1 cellular context compared by ENCODE assay signal in the genomic region with DNA sequence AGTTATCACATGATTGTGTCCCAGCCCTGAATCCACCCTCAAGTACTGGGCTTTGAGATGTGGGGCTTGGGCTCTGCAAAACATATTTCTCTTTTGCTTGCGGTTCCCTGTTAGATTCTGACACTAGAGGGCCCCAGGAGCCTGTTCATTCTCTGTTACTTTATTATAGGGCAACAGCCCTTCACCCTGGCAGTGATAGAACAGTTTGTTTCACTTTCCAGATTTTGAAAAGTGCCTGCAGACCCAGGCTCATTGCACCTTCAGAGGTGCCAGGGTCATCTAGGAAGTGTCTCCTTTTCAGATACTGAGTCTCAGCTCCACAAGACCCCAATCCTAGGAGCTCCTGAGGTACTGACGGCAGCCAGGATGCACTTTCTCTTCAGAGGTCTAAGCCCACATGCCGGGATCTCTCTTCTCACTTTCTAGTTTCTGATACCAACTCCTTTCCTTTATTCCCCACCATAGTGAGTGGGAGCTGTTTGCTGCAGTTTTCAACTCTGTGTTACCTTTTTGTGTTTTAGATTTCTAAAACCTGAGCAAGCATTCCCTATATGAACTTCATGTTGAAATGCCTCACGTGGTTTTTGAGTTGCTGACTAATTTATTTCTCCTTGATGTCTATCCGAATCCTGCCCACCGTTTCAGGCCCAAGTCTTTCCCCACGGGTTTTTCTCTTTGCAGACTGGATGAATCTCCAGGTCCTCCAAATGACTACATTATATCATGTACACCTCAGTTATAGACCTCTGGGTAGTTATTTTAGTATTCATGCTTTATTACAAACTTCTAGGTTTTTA.
TF ChIP-seq lines count a peak whose summit lies in the region.

No MANE protein-coding gene starts in this region.

TF ChIP-seq in K562, 482 proteins besides CTCF, POLR2A, EP300 and RAD21 (continued from another document):
- TF ChIP-seq, protein P1, sequence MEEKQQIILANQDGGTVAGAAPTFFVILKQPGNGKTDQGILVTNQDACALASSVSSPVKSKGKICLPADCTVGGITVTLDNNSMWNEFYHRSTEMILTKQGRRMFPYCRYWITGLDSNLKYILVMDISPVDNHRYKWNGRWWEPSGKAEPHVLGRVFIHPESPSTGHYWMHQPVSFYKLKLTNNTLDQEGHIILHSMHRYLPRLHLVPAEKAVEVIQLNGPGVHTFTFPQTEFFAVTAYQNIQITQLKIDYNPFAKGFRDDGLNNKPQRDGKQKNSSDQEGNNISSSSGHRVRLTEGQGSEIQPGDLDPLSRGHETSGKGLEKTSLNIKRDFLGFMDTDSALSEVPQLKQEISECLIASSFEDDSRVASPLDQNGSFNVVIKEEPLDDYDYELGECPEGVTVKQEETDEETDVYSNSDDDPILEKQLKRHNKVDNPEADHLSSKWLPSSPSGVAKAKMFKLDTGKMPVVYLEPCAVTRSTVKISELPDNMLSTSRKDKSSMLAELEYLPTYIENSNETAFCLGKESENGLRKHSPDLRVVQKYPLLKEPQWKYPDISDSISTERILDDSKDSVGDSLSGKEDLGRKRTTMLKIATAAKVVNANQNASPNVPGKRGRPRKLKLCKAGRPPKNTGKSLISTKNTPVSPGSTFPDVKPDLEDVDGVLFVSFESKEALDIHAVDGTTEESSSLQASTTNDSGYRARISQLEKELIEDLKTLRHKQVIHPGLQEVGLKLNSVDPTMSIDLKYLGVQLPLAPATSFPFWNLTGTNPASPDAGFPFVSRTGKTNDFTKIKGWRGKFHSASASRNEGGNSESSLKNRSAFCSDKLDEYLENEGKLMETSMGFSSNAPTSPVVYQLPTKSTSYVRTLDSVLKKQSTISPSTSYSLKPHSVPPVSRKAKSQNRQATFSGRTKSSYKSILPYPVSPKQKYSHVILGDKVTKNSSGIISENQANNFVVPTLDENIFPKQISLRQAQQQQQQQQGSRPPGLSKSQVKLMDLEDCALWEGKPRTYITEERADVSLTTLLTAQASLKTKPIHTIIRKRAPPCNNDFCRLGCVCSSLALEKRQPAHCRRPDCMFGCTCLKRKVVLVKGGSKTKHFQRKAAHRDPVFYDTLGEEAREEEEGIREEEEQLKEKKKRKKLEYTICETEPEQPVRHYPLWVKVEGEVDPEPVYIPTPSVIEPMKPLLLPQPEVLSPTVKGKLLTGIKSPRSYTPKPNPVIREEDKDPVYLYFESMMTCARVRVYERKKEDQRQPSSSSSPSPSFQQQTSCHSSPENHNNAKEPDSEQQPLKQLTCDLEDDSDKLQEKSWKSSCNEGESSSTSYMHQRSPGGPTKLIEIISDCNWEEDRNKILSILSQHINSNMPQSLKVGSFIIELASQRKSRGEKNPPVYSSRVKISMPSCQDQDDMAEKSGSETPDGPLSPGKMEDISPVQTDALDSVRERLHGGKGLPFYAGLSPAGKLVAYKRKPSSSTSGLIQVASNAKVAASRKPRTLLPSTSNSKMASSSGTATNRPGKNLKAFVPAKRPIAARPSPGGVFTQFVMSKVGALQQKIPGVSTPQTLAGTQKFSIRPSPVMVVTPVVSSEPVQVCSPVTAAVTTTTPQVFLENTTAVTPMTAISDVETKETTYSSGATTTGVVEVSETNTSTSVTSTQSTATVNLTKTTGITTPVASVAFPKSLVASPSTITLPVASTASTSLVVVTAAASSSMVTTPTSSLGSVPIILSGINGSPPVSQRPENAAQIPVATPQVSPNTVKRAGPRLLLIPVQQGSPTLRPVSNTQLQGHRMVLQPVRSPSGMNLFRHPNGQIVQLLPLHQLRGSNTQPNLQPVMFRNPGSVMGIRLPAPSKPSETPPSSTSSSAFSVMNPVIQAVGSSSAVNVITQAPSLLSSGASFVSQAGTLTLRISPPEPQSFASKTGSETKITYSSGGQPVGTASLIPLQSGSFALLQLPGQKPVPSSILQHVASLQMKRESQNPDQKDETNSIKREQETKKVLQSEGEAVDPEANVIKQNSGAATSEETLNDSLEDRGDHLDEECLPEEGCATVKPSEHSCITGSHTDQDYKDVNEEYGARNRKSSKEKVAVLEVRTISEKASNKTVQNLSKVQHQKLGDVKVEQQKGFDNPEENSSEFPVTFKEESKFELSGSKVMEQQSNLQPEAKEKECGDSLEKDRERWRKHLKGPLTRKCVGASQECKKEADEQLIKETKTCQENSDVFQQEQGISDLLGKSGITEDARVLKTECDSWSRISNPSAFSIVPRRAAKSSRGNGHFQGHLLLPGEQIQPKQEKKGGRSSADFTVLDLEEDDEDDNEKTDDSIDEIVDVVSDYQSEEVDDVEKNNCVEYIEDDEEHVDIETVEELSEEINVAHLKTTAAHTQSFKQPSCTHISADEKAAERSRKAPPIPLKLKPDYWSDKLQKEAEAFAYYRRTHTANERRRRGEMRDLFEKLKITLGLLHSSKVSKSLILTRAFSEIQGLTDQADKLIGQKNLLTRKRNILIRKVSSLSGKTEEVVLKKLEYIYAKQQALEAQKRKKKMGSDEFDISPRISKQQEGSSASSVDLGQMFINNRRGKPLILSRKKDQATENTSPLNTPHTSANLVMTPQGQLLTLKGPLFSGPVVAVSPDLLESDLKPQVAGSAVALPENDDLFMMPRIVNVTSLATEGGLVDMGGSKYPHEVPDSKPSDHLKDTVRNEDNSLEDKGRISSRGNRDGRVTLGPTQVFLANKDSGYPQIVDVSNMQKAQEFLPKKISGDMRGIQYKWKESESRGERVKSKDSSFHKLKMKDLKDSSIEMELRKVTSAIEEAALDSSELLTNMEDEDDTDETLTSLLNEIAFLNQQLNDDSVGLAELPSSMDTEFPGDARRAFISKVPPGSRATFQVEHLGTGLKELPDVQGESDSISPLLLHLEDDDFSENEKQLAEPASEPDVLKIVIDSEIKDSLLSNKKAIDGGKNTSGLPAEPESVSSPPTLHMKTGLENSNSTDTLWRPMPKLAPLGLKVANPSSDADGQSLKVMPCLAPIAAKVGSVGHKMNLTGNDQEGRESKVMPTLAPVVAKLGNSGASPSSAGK (IDR thresholded peaks at IDR 0.05): no peak
- peak; percentile 43 for TF ChIP-seq L3MBTL2 (IDR thresholded peaks at IDR 0.05)
- no peak for TF ChIP-seq ZNF347 (CRISPR knock-in tag; IDR thresholded peaks at IDR 0.05; ENCODE audit: low read depth)
- TF ChIP-seq, protein P2, sequence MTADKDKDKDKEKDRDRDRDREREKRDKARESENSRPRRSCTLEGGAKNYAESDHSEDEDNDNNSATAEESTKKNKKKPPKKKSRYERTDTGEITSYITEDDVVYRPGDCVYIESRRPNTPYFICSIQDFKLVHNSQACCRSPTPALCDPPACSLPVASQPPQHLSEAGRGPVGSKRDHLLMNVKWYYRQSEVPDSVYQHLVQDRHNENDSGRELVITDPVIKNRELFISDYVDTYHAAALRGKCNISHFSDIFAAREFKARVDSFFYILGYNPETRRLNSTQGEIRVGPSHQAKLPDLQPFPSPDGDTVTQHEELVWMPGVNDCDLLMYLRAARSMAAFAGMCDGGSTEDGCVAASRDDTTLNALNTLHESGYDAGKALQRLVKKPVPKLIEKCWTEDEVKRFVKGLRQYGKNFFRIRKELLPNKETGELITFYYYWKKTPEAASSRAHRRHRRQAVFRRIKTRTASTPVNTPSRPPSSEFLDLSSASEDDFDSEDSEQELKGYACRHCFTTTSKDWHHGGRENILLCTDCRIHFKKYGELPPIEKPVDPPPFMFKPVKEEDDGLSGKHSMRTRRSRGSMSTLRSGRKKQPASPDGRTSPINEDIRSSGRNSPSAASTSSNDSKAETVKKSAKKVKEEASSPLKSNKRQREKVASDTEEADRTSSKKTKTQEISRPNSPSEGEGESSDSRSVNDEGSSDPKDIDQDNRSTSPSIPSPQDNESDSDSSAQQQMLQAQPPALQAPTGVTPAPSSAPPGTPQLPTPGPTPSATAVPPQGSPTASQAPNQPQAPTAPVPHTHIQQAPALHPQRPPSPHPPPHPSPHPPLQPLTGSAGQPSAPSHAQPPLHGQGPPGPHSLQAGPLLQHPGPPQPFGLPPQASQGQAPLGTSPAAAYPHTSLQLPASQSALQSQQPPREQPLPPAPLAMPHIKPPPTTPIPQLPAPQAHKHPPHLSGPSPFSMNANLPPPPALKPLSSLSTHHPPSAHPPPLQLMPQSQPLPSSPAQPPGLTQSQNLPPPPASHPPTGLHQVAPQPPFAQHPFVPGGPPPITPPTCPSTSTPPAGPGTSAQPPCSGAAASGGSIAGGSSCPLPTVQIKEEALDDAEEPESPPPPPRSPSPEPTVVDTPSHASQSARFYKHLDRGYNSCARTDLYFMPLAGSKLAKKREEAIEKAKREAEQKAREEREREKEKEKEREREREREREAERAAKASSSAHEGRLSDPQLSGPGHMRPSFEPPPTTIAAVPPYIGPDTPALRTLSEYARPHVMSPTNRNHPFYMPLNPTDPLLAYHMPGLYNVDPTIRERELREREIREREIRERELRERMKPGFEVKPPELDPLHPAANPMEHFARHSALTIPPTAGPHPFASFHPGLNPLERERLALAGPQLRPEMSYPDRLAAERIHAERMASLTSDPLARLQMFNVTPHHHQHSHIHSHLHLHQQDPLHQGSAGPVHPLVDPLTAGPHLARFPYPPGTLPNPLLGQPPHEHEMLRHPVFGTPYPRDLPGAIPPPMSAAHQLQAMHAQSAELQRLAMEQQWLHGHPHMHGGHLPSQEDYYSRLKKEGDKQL (CRISPR knock-in tag; IDR thresholded peaks at IDR 0.05; ENCODE audit: borderline replicate concordance): no peak
- TF ChIP-seq CTBP1 (IDR thresholded peaks at IDR 0.05; ENCODE audit: borderline replicate concordance): peak; percentile 20; the same call in 1 of the 2 replicates
- peak; percentile 46 for TF ChIP-seq CC2D1A (IDR thresholded peaks at IDR 0.05)
- TF ChIP-seq SMC3 (conservative IDR thresholded peaks at IDR 0.05; ENCODE audit: insufficient read depth, low read depth, low read length): peak; percentile 85
- no peak for TF ChIP-seq CREBBP (IDR thresholded peaks at IDR 0.05; ENCODE audit: low read depth, low read length)
- TF ChIP-seq STAG1 (CRISPR knock-in tag; IDR thresholded peaks at IDR 0.05; ENCODE audit: borderline replicate concordance): peak; percentile 80; the same call in 1 of the 2 replicates
TF ChIP-seq in K562: peak in this region for 21.
